21 cellular contexts compared by ENCODE assay signal in genomic region chr5:161530700-161531099, GRCh38. TPM values are rescaled to one million over a fixed set of nuclear protein-coding genes. Genes with fewer than 3 reads are reported as not detected.
DNase-seq lines count a peak whose midpoint lies in the region; TF ChIP-seq lines count a peak whose summit lies in the region.
"Had no signal": no experiment of that assay in that cellular context is flagged by ENCODE, and none has a peak within 500 bp of the region (broad histone marks: within the 10 kb centered on the region; RNA-seq: fewer than 3 reads in every experiment).

No MANE protein-coding gene starts in this region.

- H3K4me1 ChIP-seq in esophagus muscularis mucosa, result no peaks in the 10 kb centered on the region
- H3K4me1 ChIP-seq: BE2C, SJCRH30 had no signal

- intact Hi-C loops in esophagus muscularis mucosa (cut with DNase I), result no loop called here

- peak; percentile 2 for DNase-seq in NCI-H82 (lab: John Stamatoyannopoulos, UW)
- no peak for DNase-seq in NCI-H82 treated with DMSO at 0.1 percent for 48 hours (lab: John Stamatoyannopoulos, UW; ENCODE audit: unreplicated experiment)
- DNase-seq in NCI-H187 (lab: John Stamatoyannopoulos, UW), result peak; percentile 4 to 54
- peak; percentile 47 for DNase-seq in OCI-M1 (lab: John Stamatoyannopoulos, UW)
- no peak for DNase-seq in esophagus muscularis mucosa (ENCODE audit: extremely low spot score)
- no peak for DNase-seq in EL
- no peak for DNase-seq in NCI-H1930 (lab: John Stamatoyannopoulos, UW)
- DNase-seq in mesenteric fat pad (ENCODE audit: low spot score), result no peak
- DNase-seq: BE2C; CD4-positive, CD25-positive, alpha-beta regulatory T cell; COR-L47; DMS 273 treated with DMSO at 0.1 percent for 48 hours; H7; HFFc6; KBM-7; NCI-H1436; NCI-H748 treated with DMSO at 0.1 percent for 48 hours; SJCRH30; T-helper 17 cell had no signal

- TF ChIP-seq POLR2A in esophagus muscularis mucosa (IDR thresholded peaks at IDR 0.05; ENCODE audit: low read depth), result no peak

- H3K4me3 ChIP-seq in esophagus muscularis mucosa, result no peak overlapping the region
- H3K4me3 ChIP-seq: SJCRH30 had no signal

- 44% methylated on average over 2 of the region's 2 CpGs for WGBS in esophagus muscularis mucosa

- no peak for TF ChIP-seq EP300 in esophagus muscularis mucosa (IDR thresholded peaks at IDR 0.05)

- no peak overlapping the region for H3K27ac ChIP-seq in esophagus muscularis mucosa (replicated peaks in 1 of 4)
- H3K27ac ChIP-seq: SJCRH30 had no signal

- no peak for TF ChIP-seq CTCF in esophagus muscularis mucosa (IDR thresholded peaks at IDR 0.05)

- H3K9me3 ChIP-seq in esophagus muscularis mucosa, result no peaks in the 10 kb centered on the region
- H3K9me3 ChIP-seq: BE2C, SJCRH30 had no signal

- H3K36me3 ChIP-seq in esophagus muscularis mucosa, result no peaks in the 10 kb centered on the region
- H3K36me3 ChIP-seq: BE2C, SJCRH30 had no signal

- no peaks in the 10 kb centered on the region for H3K27me3 ChIP-seq in esophagus muscularis mucosa
- H3K27me3 ChIP-seq: BE2C, SJCRH30 had no signal

RNA-seq across cellular contexts. Expression of gene GABRB2, which starts 15.8 kb away (rescaled TPM):
- total RNA-seq in esophagus muscularis mucosa (1 to 10 TPM in 3 of 4 donors, under 1 TPM in 1; 0.92 to 1.7 (median 1.2) TPM), mesenteric fat pad (4.8 TPM)
- total RNA-seq: CD4-positive, CD25-positive, alpha-beta regulatory T cell; HepG2; HFFc6; NCI-H460; SJCRH30; T-helper 17 cell had no signal

Comparison
In these comparisons a context has a peak if more than half of its experiments do, and no peak if none do; other contexts are left out.
1. DNase-seq: peak in NCI-H82 (single experiment), NCI-H187 (2 of 2) and OCI-M1 (single experiment); none in NCI-H82 treated with DMSO at 0.1 percent for 48 hours (single experiment), esophagus muscularis mucosa (single experiment), EL (single experiment), NCI-H1930 (0 of 2) and mesenteric fat pad (single experiment).